Comparison of ENCODE assay signal across 1 cellular context in genomic region chr10:71978988-71979691, GRCh38.
TF ChIP-seq lines count a peak whose summit lies in the region.

No MANE protein-coding gene starts in this region.

TF ChIP-seq in WTC11, 78 proteins besides CTCF, POLR2A, EP300 and RAD21 (continued from another document):
- no peak for TF ChIP-seq AR (CRISPR knock-in tag; IDR thresholded peaks at IDR 0.05)
- no peak for TF ChIP-seq SMAD4 (CRISPR knock-in tag; IDR thresholded peaks at IDR 0.05)
